16 cellular contexts compared by ENCODE assay signal in the genomic region with DNA sequence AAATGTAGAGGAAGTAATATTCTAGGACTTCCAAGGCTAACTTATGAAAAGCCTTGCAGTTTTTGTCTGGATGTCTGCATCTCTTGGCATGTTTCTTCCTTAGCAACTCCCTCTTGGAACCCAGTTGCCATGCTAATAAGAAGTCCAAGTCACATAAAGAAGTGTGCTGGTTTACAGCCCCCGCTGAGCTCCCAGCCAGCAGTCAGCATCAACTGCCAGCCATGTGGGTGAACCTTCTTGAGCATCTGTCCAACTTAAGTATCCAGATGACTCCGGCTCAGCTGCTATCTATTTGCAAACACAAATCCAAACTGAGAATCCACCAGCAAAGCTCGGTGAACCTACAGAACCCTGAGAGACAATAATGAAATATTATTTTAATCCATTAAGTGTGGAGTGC.
"Had no signal": no experiment of that assay in that cellular context is flagged by ENCODE, and none has a peak within 500 bp of the region (broad histone marks: within the 10 kb centered on the region; RNA-seq: fewer than 3 reads in every experiment).

No MANE protein-coding gene starts in this region.

- H3K27ac Mint-ChIP-seq: naive B cell, progenitor cell of endocrine pancreas, type B pancreatic cell had no signal

- ATAC-seq: heart left ventricle, left ventricle myocardium superior, right cardiac atrium had no signal

- H3K4me3 Mint-ChIP-seq: type B pancreatic cell had no signal

- DNase-seq: effector CD8-positive, alpha-beta T cell; heart left ventricle; left colon; left ventricle myocardium superior; mesenchymal stem cell; midbrain; naive B cell; nucleus accumbens; ovary; right cardiac atrium; small intestine; stimulated activated CD4-positive, alpha-beta T cell treated with anti-CD3 and anti-CD28 coated beads, Interleukin-12 subunit alpha, Interleukin-12 subunit beta, amount 100 ng/mL, for 4 hours; stimulated activated naive CD4-positive, alpha-beta T cell treated with Interleukin-2 at 50 U/mL for 16 hours; thyroid gland had no signal

- H3K27me3 Mint-ChIP-seq: naive B cell had no signal

- H3K36me3 Mint-ChIP-seq: type B pancreatic cell had no signal

- H3K9me3 Mint-ChIP-seq: type B pancreatic cell had no signal
